ENCODE assay signal across 2 cellular contexts in the genomic region with DNA sequence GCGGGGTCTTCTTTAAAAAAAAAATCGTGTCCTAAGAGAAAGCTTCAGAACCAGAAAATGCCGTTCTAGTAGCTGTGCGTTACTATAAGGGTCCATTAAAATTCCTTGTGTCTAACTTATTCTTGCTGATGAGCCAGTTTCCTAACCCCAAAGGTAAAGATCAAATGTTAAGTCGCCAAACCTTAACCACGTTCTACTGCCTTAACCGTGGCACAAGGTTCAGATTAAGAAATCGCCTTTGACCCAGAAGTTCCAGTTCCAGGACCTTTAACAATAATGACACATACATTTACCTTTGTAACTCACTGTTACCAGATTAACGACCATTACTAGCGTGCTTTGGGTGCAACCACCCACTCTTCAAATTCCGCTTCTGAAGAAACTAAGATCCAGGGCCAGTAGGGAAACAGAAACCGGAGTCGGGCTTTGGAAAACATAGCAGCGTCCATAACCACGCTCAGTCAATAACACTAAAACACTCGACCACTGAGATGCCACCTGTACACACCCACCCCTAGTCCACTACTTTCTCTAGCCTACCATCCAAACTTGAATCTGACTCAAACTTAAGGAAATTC.
TF ChIP-seq lines count a peak whose summit lies in the region.

No MANE protein-coding gene starts in this region.

TF ChIP-seq in HEK293, 187 proteins besides CTCF, POLR2A, EP300 and RAD21 (continues in another document):
- TF ChIP-seq ZNF785 (tag by site-specific recombination; IDR thresholded peaks at IDR 0.05) (no peak), SCRT2 (tag by site-specific recombination; IDR thresholded peaks at IDR 0.05) (no peak), ZNF335 (tag by site-specific recombination; conservative IDR thresholded peaks at IDR 0.05) (peak; percentile 61), ZNF837 (tag by site-specific recombination; IDR thresholded peaks at IDR 0.05) (no peak), ZNF843 (tag by site-specific recombination; IDR thresholded peaks at IDR 0.05) (no peak), ZNF560 (tag by site-specific recombination; IDR thresholded peaks at IDR 0.05; ENCODE audit: borderline replicate concordance) (no peak), ZNF19 (tag by site-specific recombination; IDR thresholded peaks at IDR 0.05; ENCODE audit: low read depth) (no peak), ZNF529 (tag by site-specific recombination; IDR thresholded peaks at IDR 0.05; ENCODE audit: insufficient replicate concordance) (no peak), ZNF521 (tag by site-specific recombination; IDR thresholded peaks at IDR 0.05) (no peak), ZNF248 (tag by site-specific recombination; IDR thresholded peaks at IDR 0.05) (no peak), ZNF302 (tag by site-specific recombination; IDR thresholded peaks at IDR 0.05; ENCODE audit: low read depth) (no peak), ZNF138 (tag by site-specific recombination; IDR thresholded peaks at IDR 0.05; ENCODE audit: borderline replicate concordance) (no peak), ZXDB (tag by site-specific recombination; IDR thresholded peaks at IDR 0.05) (no peak), ZBTB48 (tag by site-specific recombination; IDR thresholded peaks at IDR 0.05) (no peak), ZFP3 (tag by site-specific recombination; IDR thresholded peaks at IDR 0.05; ENCODE audit: low read depth) (no peak), ZNF76 (tag by site-specific recombination; IDR thresholded peaks at IDR 0.05; ENCODE audit: borderline replicate concordance, low read depth) (no peak), ZNF16 (tag by site-specific recombination; IDR thresholded peaks at IDR 0.05; ENCODE audit: low read depth) (no peak), BCL11B (tag by site-specific recombination; IDR thresholded peaks at IDR 0.05; ENCODE audit: low read depth) (no peak), ZNF629 (tag by site-specific recombination; IDR thresholded peaks at IDR 0.05) (no peak), ZNF621 (tag by site-specific recombination; IDR thresholded peaks at IDR 0.05) (no peak), ZNF561 (tag by site-specific recombination; IDR thresholded peaks at IDR 0.05; ENCODE audit: borderline replicate concordance) (no peak), ZNF768 (tag by site-specific recombination; IDR thresholded peaks at IDR 0.05) (no peak)
- TF ChIP-seq, protein P1, sequence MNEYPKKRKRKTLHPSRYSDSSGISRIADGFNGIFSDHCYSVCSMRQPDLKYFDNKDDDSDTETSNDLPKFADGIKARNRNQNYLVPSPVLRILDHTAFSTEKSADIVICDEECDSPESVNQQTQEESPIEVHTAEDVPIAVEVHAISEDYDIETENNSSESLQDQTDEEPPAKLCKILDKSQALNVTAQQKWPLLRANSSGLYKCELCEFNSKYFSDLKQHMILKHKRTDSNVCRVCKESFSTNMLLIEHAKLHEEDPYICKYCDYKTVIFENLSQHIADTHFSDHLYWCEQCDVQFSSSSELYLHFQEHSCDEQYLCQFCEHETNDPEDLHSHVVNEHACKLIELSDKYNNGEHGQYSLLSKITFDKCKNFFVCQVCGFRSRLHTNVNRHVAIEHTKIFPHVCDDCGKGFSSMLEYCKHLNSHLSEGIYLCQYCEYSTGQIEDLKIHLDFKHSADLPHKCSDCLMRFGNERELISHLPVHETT (tag by site-specific recombination; IDR thresholded peaks at IDR 0.05), result no peak
- TF ChIP-seq, protein P2, sequence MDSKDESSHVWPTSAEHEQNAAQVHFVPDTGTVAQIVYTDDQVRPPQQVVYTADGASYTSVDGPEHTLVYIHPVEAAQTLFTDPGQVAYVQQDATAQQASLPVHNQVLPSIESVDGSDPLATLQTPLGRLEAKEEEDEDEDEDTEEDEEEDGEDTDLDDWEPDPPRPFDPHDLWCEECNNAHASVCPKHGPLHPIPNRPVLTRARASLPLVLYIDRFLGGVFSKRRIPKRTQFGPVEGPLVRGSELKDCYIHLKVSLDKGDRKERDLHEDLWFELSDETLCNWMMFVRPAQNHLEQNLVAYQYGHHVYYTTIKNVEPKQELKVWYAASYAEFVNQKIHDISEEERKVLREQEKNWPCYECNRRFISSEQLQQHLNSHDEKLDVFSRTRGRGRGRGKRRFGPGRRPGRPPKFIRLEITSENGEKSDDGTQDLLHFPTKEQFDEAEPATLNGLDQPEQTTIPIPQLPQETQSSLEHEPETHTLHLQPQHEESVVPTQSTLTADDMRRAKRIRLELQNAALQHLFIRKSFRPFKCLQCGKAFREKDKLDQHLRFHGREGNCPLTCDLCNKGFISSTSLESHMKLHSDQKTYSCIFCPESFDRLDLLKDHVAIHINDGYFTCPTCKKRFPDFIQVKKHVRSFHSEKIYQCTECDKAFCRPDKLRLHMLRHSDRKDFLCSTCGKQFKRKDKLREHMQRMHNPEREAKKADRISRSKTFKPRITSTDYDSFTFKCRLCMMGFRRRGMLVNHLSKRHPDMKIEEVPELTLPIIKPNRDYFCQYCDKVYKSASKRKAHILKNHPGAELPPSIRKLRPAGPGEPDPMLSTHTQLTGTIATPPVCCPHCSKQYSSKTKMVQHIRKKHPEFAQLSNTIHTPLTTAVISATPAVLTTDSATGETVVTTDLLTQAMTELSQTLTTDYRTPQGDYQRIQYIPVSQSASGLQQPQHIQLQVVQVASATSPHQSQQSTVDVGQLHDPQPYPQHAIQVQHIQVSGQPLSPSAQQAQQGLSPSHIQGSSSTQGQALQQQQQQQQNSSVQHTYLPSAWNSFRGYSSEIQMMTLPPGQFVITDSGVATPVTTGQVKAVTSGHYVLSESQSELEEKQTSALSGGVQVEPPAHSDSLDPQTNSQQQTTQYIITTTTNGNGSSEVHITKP (tag by site-specific recombination; IDR thresholded peaks at IDR 0.05), result peak; percentile 24; the same call in 1 of the 2 replicates
- TF ChIP-seq, protein P3, sequence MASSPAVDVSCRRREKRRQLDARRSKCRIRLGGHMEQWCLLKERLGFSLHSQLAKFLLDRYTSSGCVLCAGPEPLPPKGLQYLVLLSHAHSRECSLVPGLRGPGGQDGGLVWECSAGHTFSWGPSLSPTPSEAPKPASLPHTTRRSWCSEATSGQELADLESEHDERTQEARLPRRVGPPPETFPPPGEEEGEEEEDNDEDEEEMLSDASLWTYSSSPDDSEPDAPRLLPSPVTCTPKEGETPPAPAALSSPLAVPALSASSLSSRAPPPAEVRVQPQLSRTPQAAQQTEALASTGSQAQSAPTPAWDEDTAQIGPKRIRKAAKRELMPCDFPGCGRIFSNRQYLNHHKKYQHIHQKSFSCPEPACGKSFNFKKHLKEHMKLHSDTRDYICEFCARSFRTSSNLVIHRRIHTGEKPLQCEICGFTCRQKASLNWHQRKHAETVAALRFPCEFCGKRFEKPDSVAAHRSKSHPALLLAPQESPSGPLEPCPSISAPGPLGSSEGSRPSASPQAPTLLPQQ (tag by site-specific recombination; IDR thresholded peaks at IDR 0.05), result 0 out of 2 replicates have a peak, but pooled peaks have one; percentile 10
- TF ChIP-seq, protein P4, sequence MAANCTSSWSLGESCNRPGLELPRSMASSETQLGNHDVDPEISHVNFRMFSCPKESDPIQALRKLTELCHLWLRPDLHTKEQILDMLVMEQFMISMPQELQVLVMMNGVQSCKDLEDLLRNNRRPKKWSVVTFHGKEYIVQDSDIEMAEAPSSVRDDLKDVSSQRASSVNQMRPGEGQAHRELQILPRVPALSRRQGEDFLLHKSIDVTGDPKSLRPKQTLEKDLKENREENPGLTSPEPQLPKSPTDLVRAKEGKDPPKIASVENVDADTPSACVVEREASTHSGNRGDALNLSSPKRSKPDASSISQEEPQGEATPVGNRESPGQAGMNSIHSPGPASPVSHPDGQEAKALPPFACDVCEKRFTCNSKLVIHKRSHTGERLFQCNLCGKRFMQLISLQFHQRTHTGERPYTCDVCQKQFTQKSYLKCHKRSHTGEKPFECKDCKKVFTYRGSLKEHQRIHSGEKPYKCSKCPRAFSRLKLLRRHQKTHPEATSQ (tag by site-specific recombination; IDR thresholded peaks at IDR 0.05), result no peak

TF ChIP-seq in K562, 482 proteins besides CTCF, POLR2A, EP300 and RAD21 (continues in another document):
- TF ChIP-seq TEAD2 (tag; IDR thresholded peaks at IDR 0.05) (no peak), PML (IDR thresholded peaks at IDR 0.05; ENCODE audit: low read length) (no peak), CAMTA2 (CRISPR knock-in tag; conservative IDR thresholded peaks at IDR 0.05) (no peak), LARP7 (IDR thresholded peaks at IDR 0.05) (no peak), ZNF79 (CRISPR knock-in tag; IDR thresholded peaks at IDR 0.05; ENCODE audit: low read depth) (no peak), SMAD1 (IDR thresholded peaks at IDR 0.05; ENCODE audit: low read depth, low read length, partially characterized antibody) (no peak), ZNF121 (CRISPR knock-in tag; conservative IDR thresholded peaks at IDR 0.05) (no peak), SMARCA4 (IDR thresholded peaks at IDR 0.05) (peak; percentile 35; the same call in 1 of the 2 replicates), TAL1 (IDR thresholded peaks at IDR 0.05) (no peak), SMARCB1 (IDR thresholded peaks at IDR 0.05; ENCODE audit: insufficient read length, low read depth) (no peak)
- TF ChIP-seq, protein P5, sequence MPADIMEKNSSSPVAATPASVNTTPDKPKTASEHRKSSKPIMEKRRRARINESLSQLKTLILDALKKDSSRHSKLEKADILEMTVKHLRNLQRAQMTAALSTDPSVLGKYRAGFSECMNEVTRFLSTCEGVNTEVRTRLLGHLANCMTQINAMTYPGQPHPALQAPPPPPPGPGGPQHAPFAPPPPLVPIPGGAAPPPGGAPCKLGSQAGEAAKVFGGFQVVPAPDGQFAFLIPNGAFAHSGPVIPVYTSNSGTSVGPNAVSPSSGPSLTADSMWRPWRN (IDR thresholded peaks at IDR 0.05; ENCODE audit: low read depth), result no peak
- TF ChIP-seq, protein P6, sequence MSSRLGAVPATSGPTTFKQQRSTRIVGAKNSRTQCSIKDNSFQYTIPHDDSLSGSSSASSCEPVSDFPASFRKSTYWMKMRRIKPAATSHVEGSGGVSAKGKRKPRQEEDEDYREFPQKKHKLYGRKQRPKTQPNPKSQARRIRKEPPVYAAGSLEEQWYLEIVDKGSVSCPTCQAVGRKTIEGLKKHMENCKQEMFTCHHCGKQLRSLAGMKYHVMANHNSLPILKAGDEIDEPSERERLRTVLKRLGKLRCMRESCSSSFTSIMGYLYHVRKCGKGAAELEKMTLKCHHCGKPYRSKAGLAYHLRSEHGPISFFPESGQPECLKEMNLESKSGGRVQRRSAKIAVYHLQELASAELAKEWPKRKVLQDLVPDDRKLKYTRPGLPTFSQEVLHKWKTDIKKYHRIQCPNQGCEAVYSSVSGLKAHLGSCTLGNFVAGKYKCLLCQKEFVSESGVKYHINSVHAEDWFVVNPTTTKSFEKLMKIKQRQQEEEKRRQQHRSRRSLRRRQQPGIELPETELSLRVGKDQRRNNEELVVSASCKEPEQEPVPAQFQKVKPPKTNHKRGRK (tag; IDR thresholded peaks at IDR 0.05), result no peak; the same call in 1 of the 2 replicates
- TF ChIP-seq, protein P7, sequence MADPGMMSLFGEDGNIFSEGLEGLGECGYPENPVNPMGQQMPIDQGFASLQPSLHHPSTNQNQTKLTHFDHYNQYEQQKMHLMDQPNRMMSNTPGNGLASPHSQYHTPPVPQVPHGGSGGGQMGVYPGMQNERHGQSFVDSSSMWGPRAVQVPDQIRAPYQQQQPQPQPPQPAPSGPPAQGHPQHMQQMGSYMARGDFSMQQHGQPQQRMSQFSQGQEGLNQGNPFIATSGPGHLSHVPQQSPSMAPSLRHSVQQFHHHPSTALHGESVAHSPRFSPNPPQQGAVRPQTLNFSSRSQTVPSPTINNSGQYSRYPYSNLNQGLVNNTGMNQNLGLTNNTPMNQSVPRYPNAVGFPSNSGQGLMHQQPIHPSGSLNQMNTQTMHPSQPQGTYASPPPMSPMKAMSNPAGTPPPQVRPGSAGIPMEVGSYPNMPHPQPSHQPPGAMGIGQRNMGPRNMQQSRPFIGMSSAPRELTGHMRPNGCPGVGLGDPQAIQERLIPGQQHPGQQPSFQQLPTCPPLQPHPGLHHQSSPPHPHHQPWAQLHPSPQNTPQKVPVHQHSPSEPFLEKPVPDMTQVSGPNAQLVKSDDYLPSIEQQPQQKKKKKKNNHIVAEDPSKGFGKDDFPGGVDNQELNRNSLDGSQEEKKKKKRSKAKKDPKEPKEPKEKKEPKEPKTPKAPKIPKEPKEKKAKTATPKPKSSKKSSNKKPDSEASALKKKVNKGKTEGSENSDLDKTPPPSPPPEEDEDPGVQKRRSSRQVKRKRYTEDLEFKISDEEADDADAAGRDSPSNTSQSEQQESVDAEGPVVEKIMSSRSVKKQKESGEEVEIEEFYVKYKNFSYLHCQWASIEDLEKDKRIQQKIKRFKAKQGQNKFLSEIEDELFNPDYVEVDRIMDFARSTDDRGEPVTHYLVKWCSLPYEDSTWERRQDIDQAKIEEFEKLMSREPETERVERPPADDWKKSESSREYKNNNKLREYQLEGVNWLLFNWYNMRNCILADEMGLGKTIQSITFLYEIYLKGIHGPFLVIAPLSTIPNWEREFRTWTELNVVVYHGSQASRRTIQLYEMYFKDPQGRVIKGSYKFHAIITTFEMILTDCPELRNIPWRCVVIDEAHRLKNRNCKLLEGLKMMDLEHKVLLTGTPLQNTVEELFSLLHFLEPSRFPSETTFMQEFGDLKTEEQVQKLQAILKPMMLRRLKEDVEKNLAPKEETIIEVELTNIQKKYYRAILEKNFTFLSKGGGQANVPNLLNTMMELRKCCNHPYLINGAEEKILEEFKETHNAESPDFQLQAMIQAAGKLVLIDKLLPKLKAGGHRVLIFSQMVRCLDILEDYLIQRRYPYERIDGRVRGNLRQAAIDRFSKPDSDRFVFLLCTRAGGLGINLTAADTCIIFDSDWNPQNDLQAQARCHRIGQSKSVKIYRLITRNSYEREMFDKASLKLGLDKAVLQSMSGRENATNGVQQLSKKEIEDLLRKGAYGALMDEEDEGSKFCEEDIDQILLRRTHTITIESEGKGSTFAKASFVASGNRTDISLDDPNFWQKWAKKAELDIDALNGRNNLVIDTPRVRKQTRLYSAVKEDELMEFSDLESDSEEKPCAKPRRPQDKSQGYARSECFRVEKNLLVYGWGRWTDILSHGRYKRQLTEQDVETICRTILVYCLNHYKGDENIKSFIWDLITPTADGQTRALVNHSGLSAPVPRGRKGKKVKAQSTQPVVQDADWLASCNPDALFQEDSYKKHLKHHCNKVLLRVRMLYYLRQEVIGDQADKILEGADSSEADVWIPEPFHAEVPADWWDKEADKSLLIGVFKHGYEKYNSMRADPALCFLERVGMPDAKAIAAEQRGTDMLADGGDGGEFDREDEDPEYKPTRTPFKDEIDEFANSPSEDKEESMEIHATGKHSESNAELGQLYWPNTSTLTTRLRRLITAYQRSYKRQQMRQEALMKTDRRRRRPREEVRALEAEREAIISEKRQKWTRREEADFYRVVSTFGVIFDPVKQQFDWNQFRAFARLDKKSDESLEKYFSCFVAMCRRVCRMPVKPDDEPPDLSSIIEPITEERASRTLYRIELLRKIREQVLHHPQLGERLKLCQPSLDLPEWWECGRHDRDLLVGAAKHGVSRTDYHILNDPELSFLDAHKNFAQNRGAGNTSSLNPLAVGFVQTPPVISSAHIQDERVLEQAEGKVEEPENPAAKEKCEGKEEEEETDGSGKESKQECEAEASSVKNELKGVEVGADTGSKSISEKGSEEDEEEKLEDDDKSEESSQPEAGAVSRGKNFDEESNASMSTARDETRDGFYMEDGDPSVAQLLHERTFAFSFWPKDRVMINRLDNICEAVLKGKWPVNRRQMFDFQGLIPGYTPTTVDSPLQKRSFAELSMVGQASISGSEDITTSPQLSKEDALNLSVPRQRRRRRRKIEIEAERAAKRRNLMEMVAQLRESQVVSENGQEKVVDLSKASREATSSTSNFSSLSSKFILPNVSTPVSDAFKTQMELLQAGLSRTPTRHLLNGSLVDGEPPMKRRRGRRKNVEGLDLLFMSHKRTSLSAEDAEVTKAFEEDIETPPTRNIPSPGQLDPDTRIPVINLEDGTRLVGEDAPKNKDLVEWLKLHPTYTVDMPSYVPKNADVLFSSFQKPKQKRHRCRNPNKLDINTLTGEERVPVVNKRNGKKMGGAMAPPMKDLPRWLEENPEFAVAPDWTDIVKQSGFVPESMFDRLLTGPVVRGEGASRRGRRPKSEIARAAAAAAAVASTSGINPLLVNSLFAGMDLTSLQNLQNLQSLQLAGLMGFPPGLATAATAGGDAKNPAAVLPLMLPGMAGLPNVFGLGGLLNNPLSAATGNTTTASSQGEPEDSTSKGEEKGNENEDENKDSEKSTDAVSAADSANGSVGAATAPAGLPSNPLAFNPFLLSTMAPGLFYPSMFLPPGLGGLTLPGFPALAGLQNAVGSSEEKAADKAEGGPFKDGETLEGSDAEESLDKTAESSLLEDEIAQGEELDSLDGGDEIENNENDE (IDR thresholded peaks at IDR 0.05; ENCODE audit: low read depth, low read length), result no peak
